ENCODE assay signal across 9 cellular contexts in the genomic region with DNA sequence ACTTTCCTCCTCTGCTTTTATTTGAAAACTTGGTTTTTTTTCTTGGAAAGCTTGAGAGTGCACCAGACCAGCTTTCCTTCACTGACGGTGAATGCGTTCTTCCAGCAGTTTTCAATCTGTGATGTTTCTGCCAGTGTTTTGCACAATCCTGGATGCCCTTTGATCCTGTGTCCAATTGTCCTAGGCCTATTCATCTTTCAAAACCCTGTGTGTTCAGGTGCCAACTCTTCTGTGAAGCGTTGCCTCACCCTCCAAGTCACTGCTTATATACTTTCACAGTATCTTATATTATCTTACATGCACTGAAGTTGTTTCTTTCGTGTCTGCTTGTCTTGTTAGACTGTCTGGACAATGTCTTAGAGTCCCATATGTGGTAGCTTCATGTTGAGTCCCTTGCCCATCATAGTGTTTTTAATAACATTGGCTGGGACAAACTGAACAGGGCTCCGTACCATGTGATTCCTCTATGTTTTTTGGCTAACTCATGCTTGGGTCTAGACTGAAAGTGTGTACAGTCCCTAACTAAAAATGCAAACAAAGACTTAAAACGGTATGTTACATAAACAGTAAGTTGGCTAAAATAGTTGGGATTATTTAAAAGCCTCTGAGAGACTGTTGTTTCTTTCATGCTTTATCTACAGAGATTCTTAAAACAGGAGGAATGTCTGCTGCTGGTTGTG. TPM values are rescaled to one million over a fixed set of nuclear protein-coding genes. Genes with fewer than 3 reads are reported as not detected.
A peak's percentile ranks its signal among the peaks of the same experiment; 100 is the strongest.
DNase-seq lines count a peak whose midpoint lies in the region; TF ChIP-seq lines count a peak whose summit lies in the region.
"Had no signal": no experiment of that assay in that cellular context is flagged by ENCODE, and none has a peak within 500 bp of the region (broad histone marks: within the 10 kb centered on the region; RNA-seq: fewer than 3 reads in every experiment).

No MANE protein-coding gene starts in this region.

- H3K27ac ChIP-seq in liver (ENCODE audit: low read depth in 1 of 2, low read length in 2 of 2) (peak overlapping the region; percentile 85 to 90), substantia nigra (ENCODE audit: low read depth, low read length, poor library complexity, severe bottlenecking) (peak overlapping the region; percentile 31), neuronal stem cell (replicated peaks; ENCODE audit: low read length) (no peak overlapping the region)
- H3K27ac ChIP-seq: 22Rv1 had no signal

- no peak overlapping the region for H2AK5ac ChIP-seq in neuronal stem cell (ENCODE audit: low read depth, low read length)

- H2BK12ac ChIP-seq in neuronal stem cell (ENCODE audit: low read length) = no peak overlapping the region

- H3K23ac ChIP-seq in neuronal stem cell (ENCODE audit: low read depth, low read length, poor library complexity) = no peak overlapping the region

- H4K91ac ChIP-seq in neuronal stem cell (ENCODE audit: low read depth, low read length, poor library complexity) = no peak overlapping the region

- peaks cover 0 to 7% (median under 1%) of the 10 kb centered on the region in 4 donors for H3K36me3 ChIP-seq in liver (ENCODE audit: control insufficient read depth in 4 of 4, insufficient read depth in 3 of 4, low read depth in 1 of 4, low read length in 3 of 4)
- peaks cover 0 to 4% of the 10 kb centered on the region in 2 donors for H3K36me3 ChIP-seq in neuronal stem cell (replicated peaks in 1 of 2; ENCODE audit: control insufficient read depth in 2 of 2, insufficient read depth in 2 of 2, low read length in 2 of 2)

- H4K8ac ChIP-seq in neuronal stem cell (ENCODE audit: low read depth, low read length) = no peak overlapping the region

- H3K18ac ChIP-seq in neuronal stem cell (ENCODE audit: low read length) = no peak overlapping the region

- no peak overlapping the region for H2BK15ac ChIP-seq in neuronal stem cell (ENCODE audit: low read length)

- H3K4me1 ChIP-seq in liver (ENCODE audit: control insufficient read depth in 4 of 4, insufficient read depth in 4 of 4, low read length in 3 of 4) = peaks cover 0 to 35% (median 15%) of the 10 kb centered on the region in 4 donors
- peaks cover 6 to 13% of the 10 kb centered on the region in 2 donors for H3K4me1 ChIP-seq in neuronal stem cell (ENCODE audit: control insufficient read depth in 2 of 2, insufficient read depth in 1 of 2, low read depth in 1 of 2, low read length in 2 of 2)

- H2BK5ac ChIP-seq in neuronal stem cell (ENCODE audit: low read length) = no peak overlapping the region

- H3K9ac ChIP-seq in liver (ENCODE audit: low read depth in 1 of 2, low read length in 2 of 2) (peak overlapping the region; percentile 83), neuronal stem cell (ENCODE audit: low read depth, low read length, poor library complexity) (no peak overlapping the region)

- peak; percentile 55 to 57 for TF ChIP-seq RAD21 in liver (IDR thresholded peaks at IDR 0.05)

- H3K27me3 ChIP-seq in liver (ENCODE audit: control insufficient read depth in 4 of 4, insufficient read depth in 4 of 4, low read length in 3 of 4) (no peaks in the 10 kb centered on the region), neuronal stem cell (ENCODE audit: control insufficient read depth in 3 of 3, insufficient read depth in 3 of 3, low read depth in 1 of 3, low read length in 3 of 3) (no peaks in the 10 kb centered on the region)

- no peaks in the 10 kb centered on the region for H3K9me3 ChIP-seq in liver (ENCODE audit: control insufficient read depth in 4 of 4, low read length in 3 of 4)
- H3K9me3 ChIP-seq in neuronal stem cell (replicated peaks in 1 of 2; ENCODE audit: control insufficient read depth in 2 of 2, insufficient read depth in 1 of 2, low read depth in 1 of 2, low read length in 2 of 2) = no peaks in the 10 kb centered on the region

- H3K79me1 ChIP-seq in neuronal stem cell (ENCODE audit: low read depth, low read length) = no peaks in the 10 kb centered on the region

- TF ChIP-seq CTCF in cardiac fibroblast (IDR thresholded peaks at IDR 0.05; ENCODE audit: low read depth, low read length) = no peak
- TF ChIP-seq CTCF in liver (IDR thresholded peaks at IDR 0.05; ENCODE audit: low read depth, low read length, missing input control) = no peak

- peak; percentile 36 for DNase-seq in DMS53 (lab: John Stamatoyannopoulos, UW)
- no peak for DNase-seq in DMS53 treated with DMSO at 0.1 percent for 48 hours (lab: John Stamatoyannopoulos, UW; ENCODE audit: unreplicated experiment)
- DNase-seq in cardiac fibroblast (ENCODE audit: low read depth in 2 of 2) = peak; percentile 79 to 80
- peak in 5 of 49 donors; percentile 7 to 31 (median 20) for DNase-seq in substantia nigra (lab: John Stamatoyannopoulos, UW)
- DNase-seq in neuronal stem cell (ENCODE audit: low spot score) = no peak
- no peak for DNase-seq in D341Med (ENCODE audit: low spot score)
- DNase-seq in SIG-M5 treated with dmso at 0.1 percent for 504 hours (lab: John Stamatoyannopoulos, UW; ENCODE audit: unreplicated experiment) = no peak

- H2AFZ ChIP-seq in neuronal stem cell (ENCODE audit: low read length) = no peak overlapping the region

- peak overlapping the region; percentile 76 to 82 for H3K4me3 ChIP-seq in cardiac fibroblast (replicated peaks in 1 of 2; ENCODE audit: low read depth in 2 of 2, low read length in 2 of 2)
- peak overlapping the region; percentile 60 to 82 (median 68) for H3K4me3 ChIP-seq in liver (ENCODE audit: low read depth in 1 of 3, low read length in 3 of 3)
- H3K4me3 ChIP-seq in neuronal stem cell (ENCODE audit: low read length in 2 of 2) = peak overlapping the region in 1 of 2 donors; percentile 76

- H2BK120ac ChIP-seq in neuronal stem cell (ENCODE audit: low read depth, low read length) = no peak overlapping the region

- H3K4ac ChIP-seq in neuronal stem cell (ENCODE audit: low read length) = no peak overlapping the region

- no peak overlapping the region for H3K14ac ChIP-seq in neuronal stem cell (ENCODE audit: low read length)

- no peak overlapping the region for H3K4me2 ChIP-seq in neuronal stem cell (ENCODE audit: insufficient read depth, low read length, poor library complexity, severe bottlenecking)

- 14% methylated on average over 6 of the region's 6 CpGs for WGBS in liver
- WGBS in neuronal stem cell (ENCODE audit: extremely low coverage in 2 of 2, insufficient read length in 2 of 2, insufficient replicate concordance in 1 of 2), 2 donors = no CpG with 5 or more reads among the region's 6 CpGs

TF ChIP-seq in liver, 16 proteins besides CTCF, POLR2A, EP300 and RAD21 (continues in another document):
- TF ChIP-seq FOXA1 (IDR thresholded peaks at IDR 0.05) (no peak), GABPA (IDR thresholded peaks at IDR 0.05 in 1 of 2, conservative IDR thresholded peaks at IDR 0.05 in 1 of 2) (no peak), EGR1 (IDR thresholded peaks at IDR 0.05; ENCODE audit: low read depth in 2 of 2) (peak in 1 of 2 donors; percentile 71), RXRA (IDR thresholded peaks at IDR 0.05) (peak; percentile 70 to 84), HNF4G (IDR thresholded peaks at IDR 0.05) (peak; percentile 98), HNF4A (conservative IDR thresholded peaks at IDR 0.05) (peak; percentile 100), JUND (IDR thresholded peaks at IDR 0.05) (peak; percentile 71 to 89), YY1 (IDR thresholded peaks at IDR 0.05) (peak; percentile 77)
- TF ChIP-seq, protein P1, sequence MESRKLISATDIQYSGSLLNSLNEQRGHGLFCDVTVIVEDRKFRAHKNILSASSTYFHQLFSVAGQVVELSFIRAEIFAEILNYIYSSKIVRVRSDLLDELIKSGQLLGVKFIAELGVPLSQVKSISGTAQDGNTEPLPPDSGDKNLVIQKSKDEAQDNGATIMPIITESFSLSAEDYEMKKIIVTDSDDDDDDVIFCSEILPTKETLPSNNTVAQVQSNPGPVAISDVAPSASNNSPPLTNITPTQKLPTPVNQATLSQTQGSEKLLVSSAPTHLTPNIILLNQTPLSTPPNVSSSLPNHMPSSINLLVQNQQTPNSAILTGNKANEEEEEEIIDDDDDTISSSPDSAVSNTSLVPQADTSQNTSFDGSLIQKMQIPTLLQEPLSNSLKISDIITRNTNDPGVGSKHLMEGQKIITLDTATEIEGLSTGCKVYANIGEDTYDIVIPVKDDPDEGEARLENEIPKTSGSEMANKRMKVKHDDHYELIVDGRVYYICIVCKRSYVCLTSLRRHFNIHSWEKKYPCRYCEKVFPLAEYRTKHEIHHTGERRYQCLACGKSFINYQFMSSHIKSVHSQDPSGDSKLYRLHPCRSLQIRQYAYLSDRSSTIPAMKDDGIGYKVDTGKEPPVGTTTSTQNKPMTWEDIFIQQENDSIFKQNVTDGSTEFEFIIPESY (IDR thresholded peaks at IDR 0.05) = peak; percentile 87
- TF ChIP-seq, protein P2, sequence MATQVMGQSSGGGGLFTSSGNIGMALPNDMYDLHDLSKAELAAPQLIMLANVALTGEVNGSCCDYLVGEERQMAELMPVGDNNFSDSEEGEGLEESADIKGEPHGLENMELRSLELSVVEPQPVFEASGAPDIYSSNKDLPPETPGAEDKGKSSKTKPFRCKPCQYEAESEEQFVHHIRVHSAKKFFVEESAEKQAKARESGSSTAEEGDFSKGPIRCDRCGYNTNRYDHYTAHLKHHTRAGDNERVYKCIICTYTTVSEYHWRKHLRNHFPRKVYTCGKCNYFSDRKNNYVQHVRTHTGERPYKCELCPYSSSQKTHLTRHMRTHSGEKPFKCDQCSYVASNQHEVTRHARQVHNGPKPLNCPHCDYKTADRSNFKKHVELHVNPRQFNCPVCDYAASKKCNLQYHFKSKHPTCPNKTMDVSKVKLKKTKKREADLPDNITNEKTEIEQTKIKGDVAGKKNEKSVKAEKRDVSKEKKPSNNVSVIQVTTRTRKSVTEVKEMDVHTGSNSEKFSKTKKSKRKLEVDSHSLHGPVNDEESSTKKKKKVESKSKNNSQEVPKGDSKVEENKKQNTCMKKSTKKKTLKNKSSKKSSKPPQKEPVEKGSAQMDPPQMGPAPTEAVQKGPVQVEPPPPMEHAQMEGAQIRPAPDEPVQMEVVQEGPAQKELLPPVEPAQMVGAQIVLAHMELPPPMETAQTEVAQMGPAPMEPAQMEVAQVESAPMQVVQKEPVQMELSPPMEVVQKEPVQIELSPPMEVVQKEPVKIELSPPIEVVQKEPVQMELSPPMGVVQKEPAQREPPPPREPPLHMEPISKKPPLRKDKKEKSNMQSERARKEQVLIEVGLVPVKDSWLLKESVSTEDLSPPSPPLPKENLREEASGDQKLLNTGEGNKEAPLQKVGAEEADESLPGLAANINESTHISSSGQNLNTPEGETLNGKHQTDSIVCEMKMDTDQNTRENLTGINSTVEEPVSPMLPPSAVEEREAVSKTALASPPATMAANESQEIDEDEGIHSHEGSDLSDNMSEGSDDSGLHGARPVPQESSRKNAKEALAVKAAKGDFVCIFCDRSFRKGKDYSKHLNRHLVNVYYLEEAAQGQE (IDR thresholded peaks at IDR 0.05) = peak; percentile 78
- TF ChIP-seq, protein P3, sequence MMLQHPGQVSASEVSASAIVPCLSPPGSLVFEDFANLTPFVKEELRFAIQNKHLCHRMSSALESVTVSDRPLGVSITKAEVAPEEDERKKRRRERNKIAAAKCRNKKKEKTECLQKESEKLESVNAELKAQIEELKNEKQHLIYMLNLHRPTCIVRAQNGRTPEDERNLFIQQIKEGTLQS (IDR thresholded peaks at IDR 0.05) = peak; percentile 90

RNA-seq across cellular contexts. Expression of a gene that starts 2.0 kb away (rescaled TPM):
- total RNA-seq in liver = 10 to 100 TPM in 1 of 2 donors, 1 to 10 TPM in 1; 3.8 to 18.3 TPM
- 1 to 10 TPM; 2.3 to 4.4 TPM for polyA plus RNA-seq in liver
- polyA plus RNA-seq in neuronal stem cell (2013, experiment 1 of 2) = 3.9 TPM
- 4.3 TPM for polyA plus RNA-seq in neuronal stem cell (2013, experiment 2 of 2)

Comparison
In these comparisons a context has a peak if more than half of its experiments do, and no peak if none do; other contexts are left out.
1. DNase-seq: peak in DMS53 (single experiment) and cardiac fibroblast (2 of 2); none in DMS53 treated with DMSO at 0.1 percent for 48 hours (single experiment), neuronal stem cell (single experiment), D341Med (single experiment) and SIG-M5 treated with dmso at 0.1 percent for 504 hours (single experiment).